Comparison of ENCODE assay signal across 27 cellular contexts in genomic region chr4:11412211-11412610, GRCh38.
"Had no signal": no experiment of that assay in that cellular context is flagged by ENCODE, and none has a peak within 500 bp of the region (broad histone marks: within the 10 kb centered on the region; RNA-seq: fewer than 3 reads in every experiment).

No MANE protein-coding gene starts in this region.

- H3K27ac Mint-ChIP-seq: stimulated activated effector memory CD8-positive, alpha-beta T cell treated with anti-CD3 and anti-CD28 coated beads, Interleukin-12 subunit alpha, Interleukin-12 subunit beta, amount 100 ng/mL, for 72 hours; stimulated activated memory B cell treated with anti-CD40 and anti-IgM and Interleukin-4, amounts not matched to agents 10 μg/mL and 1 μg/mL and 100 μg/mL, for 72 hours; stimulated activated naive CD8-positive, alpha-beta T cell treated with anti-CD3 and anti-CD28 coated beads, Interleukin-15, amount 100 ng/mL, for 72 hours; stimulated activated naive CD8-positive, alpha-beta T cell treated with anti-CD3 and anti-CD28 coated beads, Interleukin-15, Interleukin-2, amounts not matched to agents 100 ng/mL and 50 ng/mL, for 24 hours; type B pancreatic cell had no signal

- H3K27ac ChIP-seq: stomach, testis, thoracic aorta, thyroid gland, tibial artery, tibial nerve, transverse colon, upper lobe of left lung, upper lobe of right lung, uterus, vagina had no signal

- H3K4me3 Mint-ChIP-seq: stimulated activated effector memory CD8-positive, alpha-beta T cell treated with anti-CD3 and anti-CD28 coated beads, Interleukin-12 subunit alpha, Interleukin-12 subunit beta, amount 100 ng/mL, for 72 hours; stimulated activated memory B cell treated with anti-CD40 and anti-IgM and Interleukin-4, amounts not matched to agents 10 μg/mL and 1 μg/mL and 100 μg/mL, for 72 hours; stimulated activated naive B cell treated with anti-CD40 and anti-IgM and Interleukin-4, amounts not matched to agents 10 μg/mL and 1 μg/mL and 100 μg/mL, for 72 hours; stimulated activated naive CD8-positive, alpha-beta T cell treated with anti-CD3 and anti-CD28 coated beads, Interleukin-15, amount 100 ng/mL, for 72 hours; stimulated activated naive CD8-positive, alpha-beta T cell treated with anti-CD3 and anti-CD28 coated beads, Interleukin-15, Interleukin-2, amounts not matched to agents 100 ng/mL and 50 ng/mL, for 24 hours; type B pancreatic cell had no signal

- H3K27me3 ChIP-seq: stomach, testis, thyroid gland, tibial artery, tibial nerve, transverse colon, upper lobe of left lung, upper lobe of right lung, uterus, vagina had no signal

- H3K36me3 Mint-ChIP-seq: stimulated activated effector memory CD8-positive, alpha-beta T cell treated with anti-CD3 and anti-CD28 coated beads, Interleukin-12 subunit alpha, Interleukin-12 subunit beta, amount 100 ng/mL, for 72 hours had no signal

- H3K27me3 Mint-ChIP-seq: stimulated activated memory B cell treated with anti-CD40 and anti-IgM and Interleukin-4, amounts not matched to agents 10 μg/mL and 1 μg/mL and 100 μg/mL, for 72 hours; stimulated activated naive B cell treated with anti-CD40 and anti-IgM and Interleukin-4, amounts not matched to agents 10 μg/mL and 1 μg/mL and 100 μg/mL, for 72 hours; stimulated activated naive CD8-positive, alpha-beta T cell treated with anti-CD3 and anti-CD28 coated beads, Interleukin-15, amount 100 ng/mL, for 72 hours; stimulated activated naive CD8-positive, alpha-beta T cell treated with anti-CD3 and anti-CD28 coated beads, Interleukin-15, Interleukin-2, amounts not matched to agents 100 ng/mL and 50 ng/mL, for 24 hours had no signal

- H3K4me1 ChIP-seq: thyroid gland, tibial artery, transverse colon, upper lobe of left lung, upper lobe of right lung, uterus, vagina had no signal

- H3K9me3 ChIP-seq: stomach, testis, thoracic aorta, thyroid gland, tibial artery, tibial nerve, transverse colon, upper lobe of left lung, upper lobe of right lung, uterus, vagina had no signal

- ATAC-seq: stimulated activated effector memory CD8-positive, alpha-beta T cell treated with anti-CD3 and anti-CD28 coated beads, Interleukin-12 subunit alpha, Interleukin-12 subunit beta, amount 100 ng/mL, for 72 hours; stimulated activated memory B cell treated with anti-CD40 and anti-IgM and Interleukin-4, amounts not matched to agents 10 μg/mL and 1 μg/mL and 100 μg/mL, for 72 hours; stimulated activated naive B cell treated with anti-CD40 and anti-IgM and Interleukin-4, amounts not matched to agents 10 μg/mL and 1 μg/mL and 100 μg/mL, for 72 hours; stimulated activated naive CD8-positive, alpha-beta T cell treated with anti-CD3 and anti-CD28 coated beads, Interleukin-15, amount 100 ng/mL, for 72 hours; stimulated activated naive CD8-positive, alpha-beta T cell treated with anti-CD3 and anti-CD28 coated beads, Interleukin-15, Interleukin-2, amounts not matched to agents 100 U/mL and 50 U/mL, for 24 hours; upper lobe of right lung had no signal

- DNase-seq: stimulated activated CD4-positive, alpha-beta T cell treated with anti-CD3 and anti-CD28 coated beads, Interleukin-2, amount 100 ng/mL, for 24 hours; stimulated activated CD4-positive, alpha-beta T cell treated with anti-CD3 and anti-CD28 coated beads, Interleukin-2, amount 100 ng/mL, for 48 hours; stimulated activated CD4-positive, alpha-beta T cell treated with anti-CD3 and anti-CD28 coated beads, Interleukin-4, amount 100 ng/mL, for 1 hour; stimulated activated CD4-positive, alpha-beta T cell treated with anti-CD3 and anti-CD28 coated beads, Interleukin-4, amount 100 ng/mL, for 24 hours; stimulated activated CD4-positive, alpha-beta T cell treated with anti-CD3 and anti-CD28 coated beads, Interleukin-4, amount 100 ng/mL, for 4 hours; stimulated activated CD8-positive, alpha-beta memory T cell treated with anti-CD3 and anti-CD28 coated beads, Interleukin-4, amount 100 ng/mL, for 48 hours; stimulated activated naive B cell treated with anti-CD40 and anti-IgM and Interleukin-4, amounts not matched to agents 10 μg/mL and 1 μg/mL and 100 μg/mL, for 72 hours; stimulated activated naive CD4-positive, alpha-beta T cell; stimulated activated naive CD4-positive, alpha-beta T cell treated with Interleukin-2 at 50 U/mL for 16 hours; stimulated activated naive CD8-positive, alpha-beta T cell treated with anti-CD3 and anti-CD28 coated beads, Interleukin-15, amount 100 ng/mL, for 72 hours; stimulated activated naive CD8-positive, alpha-beta T cell treated with anti-CD3 and anti-CD28 coated beads, Interleukin-15, Interleukin-2, amounts not matched to agents 100 U/mL and 50 U/mL, for 24 hours; stomach; substantia nigra; testis; thyroid gland; tibial artery; transverse colon; upper lobe of left lung; upper lobe of right lung; uterus had no signal

- H3K9me3 Mint-ChIP-seq: stimulated activated effector memory CD8-positive, alpha-beta T cell treated with anti-CD3 and anti-CD28 coated beads, Interleukin-12 subunit alpha, Interleukin-12 subunit beta, amount 100 ng/mL, for 72 hours; stimulated activated memory B cell treated with anti-CD40 and anti-IgM and Interleukin-4, amounts not matched to agents 10 μg/mL and 1 μg/mL and 100 μg/mL, for 72 hours; stimulated activated naive B cell treated with anti-CD40 and anti-IgM and Interleukin-4, amounts not matched to agents 10 μg/mL and 1 μg/mL and 100 μg/mL, for 72 hours; stimulated activated naive CD8-positive, alpha-beta T cell treated with anti-CD3 and anti-CD28 coated beads, Interleukin-15, amount 100 ng/mL, for 72 hours; stimulated activated naive CD8-positive, alpha-beta T cell treated with anti-CD3 and anti-CD28 coated beads, Interleukin-15, Interleukin-2, amounts not matched to agents 100 ng/mL and 50 ng/mL, for 24 hours; type B pancreatic cell had no signal

- H3K4me1 Mint-ChIP-seq: stimulated activated effector memory CD8-positive, alpha-beta T cell treated with anti-CD3 and anti-CD28 coated beads, Interleukin-12 subunit alpha, Interleukin-12 subunit beta, amount 100 ng/mL, for 72 hours; stimulated activated naive CD8-positive, alpha-beta T cell treated with anti-CD3 and anti-CD28 coated beads, Interleukin-15, amount 100 ng/mL, for 72 hours had no signal

- H3K4me3 ChIP-seq: stomach, testis, thoracic aorta, thyroid gland, tibial artery, tibial nerve, transverse colon, upper lobe of left lung, upper lobe of right lung, uterus, vagina had no signal

- H3K36me3 ChIP-seq: thoracic aorta, thyroid gland, tibial artery, tibial nerve, transverse colon, upper lobe of left lung, upper lobe of right lung, uterus, vagina had no signal
